In genomic region chr11:1877211-1878133, GRCh38 we compare ENCODE assay signal across 8 cellular contexts. TPM values are rescaled to one million over a fixed set of nuclear protein-coding genes. Genes with fewer than 3 reads are reported as not detected.
DNase-seq lines count a peak whose midpoint lies in the region; ATAC-seq, FAIRE-seq and TF ChIP-seq lines count a peak whose summit lies in the region.
"Had no signal": no experiment of that assay in that cellular context is flagged by ENCODE, and none has a peak within 500 bp of the region (broad histone marks: within the 10 kb centered on the region; RNA-seq: fewer than 3 reads in every experiment).

No MANE protein-coding gene starts in this region.

- no peaks in the 10 kb centered on the region for H3K9me3 ChIP-seq in gastroesophageal sphincter
- no peaks in the 10 kb centered on the region for H3K9me3 ChIP-seq in tibial artery
- H3K9me3 ChIP-seq in small intestine (ENCODE audit: control insufficient read depth, low read depth) = no peaks in the 10 kb centered on the region

- H3K4me1 ChIP-seq in gastroesophageal sphincter (peaks cover 0 to 83% (median 52%) of the 10 kb centered on the region in 3 donors), tibial artery (peaks cover 0 to 65% (median 32%) of the 10 kb centered on the region in 4 donors), small intestine (ENCODE audit: control insufficient read depth in 2 of 2, insufficient read depth in 1 of 2, low read depth in 1 of 2, low read length in 1 of 2) (no peaks in the 10 kb centered on the region)

- no peak for FAIRE-seq in small intestine (lab: Jason Lieb, UNC)
- FAIRE-seq: TTC549 had no signal

- intact Hi-C loops in tibial artery (cut with DNase I; ENCODE audit: low total_unique reads) = loop anchor here (5.0 kb wide), 1 partner anchor 40 kb away; the partner anchor contains the start of gene TNNI2

- TF ChIP-seq POLR2A in gastroesophageal sphincter (IDR thresholded peaks at IDR 0.05) = no peak

- peak; percentile 2 for DNase-seq in activated CD4-positive, alpha-beta T cell treated with anti-CD3 and anti-CD28 coated beads for 48 hours
- DNase-seq in activated CD4-positive, alpha-beta T cell treated with anti-CD3 and anti-CD28 coated beads, Interleukin-2, amount 50 U/mL, for 4 hours = no peak
- DNase-seq in tibial artery (peak; percentile 53 to 86), small intestine (no peak)
- no peak for DNase-seq in stimulated activated CD4-positive, alpha-beta T cell treated with anti-CD3 and anti-CD28 coated beads, Interleukin-2, amount 100 ng/mL, for 24 hours

- TF ChIP-seq CTCF in gastroesophageal sphincter (IDR thresholded peaks at IDR 0.05) = no peak
- no peak for TF ChIP-seq CTCF in tibial artery (IDR thresholded peaks at IDR 0.05)

- H3K36me3 ChIP-seq in gastroesophageal sphincter (no peaks in the 10 kb centered on the region), tibial artery (no peaks in the 10 kb centered on the region), small intestine (ENCODE audit: control insufficient read depth in 2 of 2, insufficient read depth in 2 of 2, low read length in 2 of 2) (no peaks in the 10 kb centered on the region)

- no peak for ATAC-seq in gastroesophageal sphincter

- H3K27me3 ChIP-seq in gastroesophageal sphincter (no peaks in the 10 kb centered on the region), tibial artery (peaks cover 0 to 19% of the 10 kb centered on the region in 2 donors), small intestine (ENCODE audit: control insufficient read depth in 2 of 2, insufficient read depth in 2 of 2, low read length in 2 of 2) (no peaks in the 10 kb centered on the region)

- H3K27ac ChIP-seq in gastroesophageal sphincter = peak overlapping the region; percentile 3 to 88 (median 80)
- peak overlapping the region; percentile 50 to 68 for H3K27ac ChIP-seq in tibial artery
- peak overlapping the region in 1 of 2 donors; percentile 63 for H3K27ac ChIP-seq in small intestine (ENCODE audit: low read depth in 1 of 2, low read length in 1 of 2)
- H3K27ac ChIP-seq: epithelial cell of prostate had no signal

- 21% methylated on average over 17 of the region's 33 CpGs; no CpG with 5 or more reads in 1 of the 2 donors for WGBS in gastroesophageal sphincter (ENCODE audit: low coverage in 1 of 2), 2 donors
- 36 to 56% (median 52%) methylated on average over 32 to 33 of the region's 33 CpGs for WGBS in small intestine, 3 donors

- no peak for TF ChIP-seq EP300 in gastroesophageal sphincter (IDR thresholded peaks at IDR 0.05)

- H3K4me3 ChIP-seq in gastroesophageal sphincter = no peak overlapping the region
- H3K4me3 ChIP-seq in tibial artery = no peak overlapping the region
- no peak overlapping the region for H3K4me3 ChIP-seq in small intestine (ENCODE audit: low read depth in 1 of 2, low read length in 2 of 2)

RNA-seq across cellular contexts. Expression of gene PRR33, which starts 14.2 kb away (rescaled TPM):
- not detected for total RNA-seq in gastroesophageal sphincter
- polyA plus RNA-seq in small intestine = under 1 TPM in 1 of 3 donors, not detected in 2; 0.01 TPM

RNA-seq across cellular contexts. Expression of gene LSP1, which starts 24.6 kb away (rescaled TPM):
- 100 to 1,000 TPM in 1 of 4 donors, 10 to 100 TPM in 3; 13.4 to 133 (median 47.7) TPM for total RNA-seq in gastroesophageal sphincter
- 10 to 100 TPM in 2 of 3 donors, 1 to 10 TPM in 1; 4.5 to 45.1 (median 27.1) TPM for polyA plus RNA-seq in small intestine

RNA-seq across cellular contexts. Expression of gene TNNI2, which starts 38.7 kb away (rescaled TPM):
- 1 to 10 TPM in 1 of 4 donors, not detected in 3; 1.0 TPM for total RNA-seq in gastroesophageal sphincter
- 1 to 10 TPM in 2 of 3 donors, under 1 TPM in 1; 0.49 to 8.6 (median 7.8) TPM for polyA plus RNA-seq in small intestine

RNA-seq across cellular contexts. Expression of gene TNNT3, which starts 42.0 kb away (rescaled TPM):
- 1 to 10 TPM; 1.7 to 4.3 (median 2.5) TPM for total RNA-seq in gastroesophageal sphincter
- polyA plus RNA-seq in small intestine = 1 to 10 TPM in 2 of 3 donors, under 1 TPM in 1; 0.66 to 7.2 (median 1.6) TPM

RNA-seq across cellular contexts. Expression of gene SYT8, which starts 42.7 kb away (rescaled TPM):
- 1 to 10 TPM in 1 of 4 donors, not detected in 3; 2.2 TPM for total RNA-seq in gastroesophageal sphincter
- 10 to 100 TPM in 2 of 3 donors, 1 to 10 TPM in 1; 3.2 to 46.5 (median 45.1) TPM for polyA plus RNA-seq in small intestine

Comparison
In these comparisons a context has a peak if more than half of its experiments do, and no peak if none do; other contexts are left out.
1. DNase-seq: peak in activated CD4-positive, alpha-beta T cell treated with anti-CD3 and anti-CD28 coated beads for 48 hours (single experiment) and tibial artery (2 of 2); none in activated CD4-positive, alpha-beta T cell treated with anti-CD3 and anti-CD28 coated beads, Interleukin-2, amount 50 U/mL, for 4 hours (0 of 2), small intestine (single experiment) and stimulated activated CD4-positive, alpha-beta T cell treated with anti-CD3 and anti-CD28 coated beads, Interleukin-2, amount 100 ng/mL, for 24 hours (0 of 2).